In the genomic region with DNA sequence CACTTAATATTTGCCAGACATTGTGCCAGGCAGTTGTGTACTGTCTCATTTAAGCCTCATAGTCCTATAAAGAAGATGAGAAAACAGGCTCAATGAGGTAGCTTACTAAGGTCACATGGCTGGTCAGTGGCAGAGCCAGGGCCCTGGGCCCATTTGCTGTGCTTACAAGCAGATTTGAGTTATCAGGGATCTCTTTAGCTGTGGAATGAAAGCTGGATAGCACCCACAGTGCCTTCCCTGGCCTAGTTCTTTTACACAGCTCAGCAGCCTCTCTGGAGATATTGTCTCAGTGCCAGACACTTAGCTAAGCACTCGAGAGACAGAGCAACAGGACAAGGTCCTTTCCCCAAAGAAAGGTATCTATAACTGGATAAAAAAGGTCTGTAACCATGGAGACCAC, we compare ENCODE assay signal across 23 cellular contexts. TPM values are rescaled to one million over a fixed set of nuclear protein-coding genes. Genes with fewer than 3 reads are reported as not detected.
A peak's percentile ranks its signal among the peaks of the same experiment; 100 is the strongest.
DNase-seq lines count a peak whose midpoint lies in the region; ATAC-seq and TF ChIP-seq lines count a peak whose summit lies in the region.
"Had no signal": no experiment of that assay in that cellular context is flagged by ENCODE, and none has a peak within 500 bp of the region (broad histone marks: within the 10 kb centered on the region; RNA-seq: fewer than 3 reads in every experiment).

No MANE protein-coding gene starts in this region.

- H3K4me3 ChIP-seq in CD8-positive, alpha-beta T cell (ENCODE audit: low read depth, low read length): no peak overlapping the region
- peak overlapping the region; percentile 23 for H3K4me3 ChIP-seq in mucosa of stomach (ENCODE audit: low read length)
- H3K4me3 ChIP-seq: lung had no signal

- H3K27me3 Mint-ChIP-seq in CD8-positive, alpha-beta T cell (ENCODE audit: low read depth): no peaks in the 10 kb centered on the region

- H3K4me1 ChIP-seq in CD8-positive, alpha-beta T cell (ENCODE audit: insufficient read depth, low read length): peaks cover 7% of the 10 kb centered on the region
- peaks cover 16% of the 10 kb centered on the region for H3K4me1 ChIP-seq in mucosa of stomach (ENCODE audit: control insufficient read depth, insufficient read depth, low read length)
- H3K4me1 ChIP-seq: BE2C had no signal

- no peaks in the 10 kb centered on the region for H3K36me3 ChIP-seq in CD8-positive, alpha-beta T cell (ENCODE audit: insufficient read depth, low read length)
- H3K36me3 ChIP-seq in mucosa of stomach (ENCODE audit: control insufficient read depth, insufficient read depth, low read length): no peaks in the 10 kb centered on the region
- H3K36me3 ChIP-seq: BE2C, breast epithelium had no signal

- no peak overlapping the region for H3K9ac ChIP-seq in mucosa of stomach (ENCODE audit: low read length)
- H3K9ac ChIP-seq: SK-N-SH had no signal

- no peaks in the 10 kb centered on the region for H3K9me3 Mint-ChIP-seq in CD8-positive, alpha-beta T cell

- POLR2A ChIA-PET in CD8-positive, alpha-beta T cell (lab: Charles Lee): interaction anchor here (1.3 to 1.7 kb wide), 2 partner anchors 32 to 71 kb away, joined by 4 to 6 read pairs; a partner anchor contains a TSS

- intact Hi-C loops in CD8-positive, alpha-beta T cell (cut with DNase I, micrococcal nuclease): no loop called here

- no peak for DNase-seq in CD8-positive, alpha-beta T cell
- peak; percentile 70 for DNase-seq in NCI-H2029 (lab: John Stamatoyannopoulos, UW)
- peak; percentile 13 for DNase-seq in cerebellar cortex (ENCODE audit: low spot score)
- no peak for DNase-seq in NCI-H2081 treated with DMSO at 0.1 percent for 48 hours (lab: John Stamatoyannopoulos, UW)
- no peak for DNase-seq in kidney glomerular epithelial cell (lab: John Stamatoyannopoulos, UW)
- DNase-seq in globus pallidus (ENCODE audit: low spot score): no peak
- DNase-seq: activated gamma-delta T cell treated with Interleukin-2 at 50 U/mL for 16 hours; BE2C; effector memory CD4-positive, alpha-beta T cell; EL; IMR-90; NCI-H1048; NCI-H446; SK-N-SH; small intestine; stimulated activated naive CD4-positive, alpha-beta T cell treated with Interleukin-2 at 50 U/mL for 16 hours had no signal

- peaks cover 26% of the 10 kb centered on the region for H3K4me1 Mint-ChIP-seq in CD8-positive, alpha-beta T cell (ENCODE audit: low read depth)

- H3K36me3 Mint-ChIP-seq in CD8-positive, alpha-beta T cell: peaks cover 3% of the 10 kb centered on the region

- H3K27me3 ChIP-seq in CD8-positive, alpha-beta T cell (ENCODE audit: insufficient read depth, low read length): no peaks in the 10 kb centered on the region
- H3K27me3 ChIP-seq in mucosa of stomach (ENCODE audit: control insufficient read depth, insufficient read depth, low read length): peaks cover 11% of the 10 kb centered on the region
- H3K27me3 ChIP-seq: BE2C, breast epithelium, vagina had no signal

- H3K27ac Mint-ChIP-seq in CD8-positive, alpha-beta T cell: no peak overlapping the region

- H3K9me3 ChIP-seq in CD8-positive, alpha-beta T cell (ENCODE audit: low read length): no peaks in the 10 kb centered on the region
- H3K9me3 ChIP-seq in mucosa of stomach (ENCODE audit: control insufficient read depth, low read length): no peaks in the 10 kb centered on the region
- H3K9me3 ChIP-seq: BE2C, breast epithelium, SK-N-SH, vagina had no signal

- CTCF ChIA-PET in CD8-positive, alpha-beta T cell (lab: Charles Lee): interaction anchor here (1.3 to 3.5 kb wide), 4 partner anchors 17 to 82 kb away, joined by 3 to 15 read pairs (median 10); no protein-coding TSS in a partner anchor

- no peak for ATAC-seq in CD8-positive, alpha-beta T cell
- ATAC-seq: HCT116 had no signal

- peak overlapping the region; percentile 94 for H3K4me3 Mint-ChIP-seq in CD8-positive, alpha-beta T cell

- no peak for TF ChIP-seq CTCF in CD8-positive, alpha-beta T cell (IDR thresholded peaks at IDR 0.05)

- no peak overlapping the region for H3K27ac ChIP-seq in CD8-positive, alpha-beta T cell (ENCODE audit: low read depth, low read length)
- H3K27ac ChIP-seq: breast epithelium, vagina had no signal

RNA-seq across cellular contexts. Expression of a gene that starts 6.1 kb away (rescaled TPM):
- total RNA-seq in CD8-positive, alpha-beta T cell: 1 to 10 TPM; 5.2 to 6.1 TPM

RNA-seq across cellular contexts. Expression of a gene that starts 21.3 kb away (rescaled TPM):
- 1 to 10 TPM; 2.9 to 4.1 TPM for total RNA-seq in CD8-positive, alpha-beta T cell
- total RNA-seq: IMR-90, OCI-LY7, osteoblast, vagina had no signal

Comparison
In these comparisons a context has a peak if more than half of its experiments do, and no peak if none do; other contexts are left out.
1. DNase-seq: peak in NCI-H2029 (single experiment) and cerebellar cortex (single experiment); none in CD8-positive, alpha-beta T cell (0 of 7), NCI-H2081 treated with DMSO at 0.1 percent for 48 hours (single experiment), kidney glomerular epithelial cell (single experiment) and globus pallidus (single experiment).